1 cellular context compared by ENCODE assay signal in genomic region chr2:174903243-174903513, GRCh38.
TF ChIP-seq lines count a peak whose summit lies in the region.

No MANE protein-coding gene starts in this region.

TF ChIP-seq in WTC11, 78 proteins besides CTCF, POLR2A, EP300 and RAD21 (continued from another document):
- TF ChIP-seq, protein P1, sequence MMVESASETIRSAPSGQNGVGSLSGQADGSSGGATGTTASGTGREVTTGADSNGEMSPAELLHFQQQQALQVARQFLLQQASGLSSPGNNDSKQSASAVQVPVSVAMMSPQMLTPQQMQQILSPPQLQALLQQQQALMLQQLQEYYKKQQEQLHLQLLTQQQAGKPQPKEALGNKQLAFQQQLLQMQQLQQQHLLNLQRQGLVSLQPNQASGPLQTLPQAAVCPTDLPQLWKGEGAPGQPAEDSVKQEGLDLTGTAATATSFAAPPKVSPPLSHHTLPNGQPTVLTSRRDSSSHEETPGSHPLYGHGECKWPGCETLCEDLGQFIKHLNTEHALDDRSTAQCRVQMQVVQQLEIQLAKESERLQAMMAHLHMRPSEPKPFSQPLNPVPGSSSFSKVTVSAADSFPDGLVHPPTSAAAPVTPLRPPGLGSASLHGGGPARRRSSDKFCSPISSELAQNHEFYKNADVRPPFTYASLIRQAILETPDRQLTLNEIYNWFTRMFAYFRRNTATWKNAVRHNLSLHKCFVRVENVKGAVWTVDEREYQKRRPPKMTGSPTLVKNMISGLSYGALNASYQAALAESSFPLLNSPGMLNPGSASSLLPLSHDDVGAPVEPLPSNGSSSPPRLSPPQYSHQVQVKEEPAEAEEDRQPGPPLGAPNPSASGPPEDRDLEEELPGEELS (CRISPR knock-in tag; IDR thresholded peaks at IDR 0.05), result no peak
- TF ChIP-seq HMGXB4 (CRISPR knock-in tag; IDR thresholded peaks at IDR 0.05) (no peak), USF2 (CRISPR knock-in tag; IDR thresholded peaks at IDR 0.05) (no peak), ZNF512 (CRISPR knock-in tag; IDR thresholded peaks at IDR 0.05; ENCODE audit: borderline replicate concordance) (no peak), ZNF138 (CRISPR knock-in tag; conservative IDR thresholded peaks at IDR 0.05) (no peak), FOXJ3 (CRISPR knock-in tag; IDR thresholded peaks at IDR 0.05; ENCODE audit: borderline replicate concordance) (no peak)
- TF ChIP-seq, protein P2, sequence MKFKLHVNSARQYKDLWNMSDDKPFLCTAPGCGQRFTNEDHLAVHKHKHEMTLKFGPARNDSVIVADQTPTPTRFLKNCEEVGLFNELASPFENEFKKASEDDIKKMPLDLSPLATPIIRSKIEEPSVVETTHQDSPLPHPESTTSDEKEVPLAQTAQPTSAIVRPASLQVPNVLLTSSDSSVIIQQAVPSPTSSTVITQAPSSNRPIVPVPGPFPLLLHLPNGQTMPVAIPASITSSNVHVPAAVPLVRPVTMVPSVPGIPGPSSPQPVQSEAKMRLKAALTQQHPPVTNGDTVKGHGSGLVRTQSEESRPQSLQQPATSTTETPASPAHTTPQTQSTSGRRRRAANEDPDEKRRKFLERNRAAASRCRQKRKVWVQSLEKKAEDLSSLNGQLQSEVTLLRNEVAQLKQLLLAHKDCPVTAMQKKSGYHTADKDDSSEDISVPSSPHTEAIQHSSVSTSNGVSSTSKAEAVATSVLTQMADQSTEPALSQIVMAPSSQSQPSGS (CRISPR knock-in tag; IDR thresholded peaks at IDR 0.05; ENCODE audit: borderline replicate concordance, low read depth), result no peak
